In genomic region chr1:144077167-144077841, GRCh38 we compare ENCODE assay signal across 8 cellular contexts.
DNase-seq lines count a peak whose midpoint lies in the region; ATAC-seq and TF ChIP-seq lines count a peak whose summit lies in the region.
"Not testable (repeated sequence)": the region's sequence is repeated elsewhere in the genome, so short reads cannot be mapped to it uniquely, and the experiment has no call there.

No MANE protein-coding gene starts in this region.

- H3K36me3 Mint-ChIP-seq in activated naive CD4-positive, alpha-beta T cell treated with anti-CD3 and anti-CD28 coated beads for 36 hours (ENCODE audit: low read depth); effector memory CD8-positive, alpha-beta T cell (ENCODE audit: insufficient read depth); immature natural killer cell; osteocyte (ENCODE audit: unreplicated experiment): not testable (repeated sequence)

- DNase-seq in ACHN, result peak; percentile 78
- DNase-seq in HL-60 (ENCODE audit: low read depth in 1 of 2, low spot score in 1 of 2), result peak in 1 of 2 experiments; percentile 1
- peak in 4 of 5 experiments; percentile 14 to 47 (median 38) for DNase-seq in T-helper 2 cell
- peak; percentile 15 for DNase-seq in activated naive CD4-positive, alpha-beta T cell treated with anti-CD3 and anti-CD28 coated beads for 36 hours
- peak; percentile 0 to 68 (median 62) for DNase-seq in effector memory CD8-positive, alpha-beta T cell
- peak in 2 of 3 donors; percentile 48 to 78 for DNase-seq in immature natural killer cell
- DNase-seq in osteocyte (ENCODE audit: extremely low spot score, unreplicated experiment), result peak; percentile 84
- peak; percentile 0 to 18 for DNase-seq in stimulated activated CD8-positive, alpha-beta memory T cell treated with anti-CD3 and anti-CD28 coated beads, Interleukin-7, amount 100 ng/mL, for 1 hour (ENCODE audit: low read depth in 2 of 2)

- not testable (repeated sequence) for H3K27me3 Mint-ChIP-seq in activated naive CD4-positive, alpha-beta T cell treated with anti-CD3 and anti-CD28 coated beads for 36 hours (ENCODE audit: low read depth); effector memory CD8-positive, alpha-beta T cell; immature natural killer cell (ENCODE audit: low read depth in 3 of 3); osteocyte (ENCODE audit: unreplicated experiment)

- not testable (repeated sequence) for H3K27ac Mint-ChIP-seq in activated naive CD4-positive, alpha-beta T cell treated with anti-CD3 and anti-CD28 coated beads for 36 hours; osteocyte (ENCODE audit: unreplicated experiment)
- peak overlapping the region in 1 of 2 donors; percentile 85 for H3K27ac Mint-ChIP-seq in effector memory CD8-positive, alpha-beta T cell
- peak overlapping the region in 1 of 6 donors; percentile 49 for H3K27ac Mint-ChIP-seq in immature natural killer cell

- intact Hi-C loops in activated naive CD4-positive, alpha-beta T cell treated with anti-CD3 and anti-CD28 coated beads for 36 hours (cut with micrococcal nuclease), result not testable (repeated sequence)

- H3K27ac ChIP-seq in HL-60 (replicated peaks), result not testable (repeated sequence)

- H3K4me3 ChIP-seq in HL-60 (replicated peaks; ENCODE audit: insufficient read depth, low read length), result peak overlapping the region; percentile 47

- H3K4me1 Mint-ChIP-seq in activated naive CD4-positive, alpha-beta T cell treated with anti-CD3 and anti-CD28 coated beads for 36 hours (ENCODE audit: low read depth); effector memory CD8-positive, alpha-beta T cell (ENCODE audit: low read depth in 2 of 2); immature natural killer cell; osteocyte (ENCODE audit: unreplicated experiment): not testable (repeated sequence)

- not testable (repeated sequence) for H3K9me3 Mint-ChIP-seq in activated naive CD4-positive, alpha-beta T cell treated with anti-CD3 and anti-CD28 coated beads for 36 hours; effector memory CD8-positive, alpha-beta T cell; immature natural killer cell; osteocyte (ENCODE audit: unreplicated experiment)

- CTCF ChIA-PET in activated naive CD4-positive, alpha-beta T cell treated with anti-CD3 and anti-CD28 coated beads for 36 hours (lab: Charles Lee), result not testable (repeated sequence)

- not testable (repeated sequence) for H3K27me3 ChIP-seq in HL-60 (ENCODE audit: insufficient read depth, poor library complexity, severe bottlenecking)

- not testable (repeated sequence) for TF ChIP-seq CTCF in HL-60 (IDR thresholded peaks at IDR 0.05; ENCODE audit: insufficient read depth, low read length); osteocyte (IDR thresholded peaks at IDR 0.05)

- ATAC-seq in effector memory CD8-positive, alpha-beta T cell (replicated peaks), result peak; percentile 75

- in situ Hi-C loops in ACHN (cut with HindIII; ENCODE audit: low pct_ligation_motif_present, low pct_unique_long_range_greater_than_20kb, low sequenced_read_pairs), result not testable (repeated sequence)

- H3K4me3 Mint-ChIP-seq in activated naive CD4-positive, alpha-beta T cell treated with anti-CD3 and anti-CD28 coated beads for 36 hours, result peak overlapping the region; percentile 62
- H3K4me3 Mint-ChIP-seq in effector memory CD8-positive, alpha-beta T cell, result peak overlapping the region in 1 of 2 donors; percentile 80
- H3K4me3 Mint-ChIP-seq in immature natural killer cell (peak overlapping the region in 3 of 5 donors; percentile 15 to 68 (median 53)), osteocyte (ENCODE audit: unreplicated experiment) (peak overlapping the region; percentile 71)
